16 cellular contexts compared by ENCODE assay signal in the genomic region with DNA sequence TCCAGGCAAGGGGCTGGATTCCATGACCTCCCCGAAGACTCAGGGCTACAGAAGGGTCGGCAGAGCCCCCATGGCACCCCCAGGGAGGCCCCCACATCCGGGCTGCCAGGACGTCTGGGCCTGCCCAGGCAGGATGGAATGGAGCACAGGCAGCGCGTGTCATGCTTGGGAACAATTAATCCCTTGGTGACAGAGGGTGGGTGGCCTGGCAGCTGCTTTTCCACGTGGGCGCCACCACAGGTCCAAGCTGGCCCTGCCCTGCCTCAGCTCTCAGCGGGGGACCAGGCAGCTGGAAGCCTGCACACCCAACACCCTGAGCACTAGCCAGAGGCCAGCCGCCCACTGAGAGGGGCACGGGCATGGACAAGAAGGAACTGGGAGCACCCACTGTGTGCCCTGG. TPM values are rescaled to one million over a fixed set of nuclear protein-coding genes. Genes with fewer than 3 reads are reported as not detected.
DNase-seq lines count a peak whose midpoint lies in the region; TF ChIP-seq lines count a peak whose summit lies in the region.
"Had no signal": no experiment of that assay in that cellular context is flagged by ENCODE, and none has a peak within 500 bp of the region (broad histone marks: within the 10 kb centered on the region; RNA-seq: fewer than 3 reads in every experiment).

No MANE protein-coding gene starts in this region.

- H3K36me3 ChIP-seq in right atrium auricular region (peaks cover 75% of the 10 kb centered on the region), skeletal muscle tissue (ENCODE audit: control insufficient read depth in 3 of 3, insufficient read depth in 3 of 3, low read length in 3 of 3) (peaks cover 0 to 14% (median 5%) of the 10 kb centered on the region in 3 donors)
- H3K36me3 ChIP-seq: ovary, Peyer's patch had no signal

- H3K27me3 ChIP-seq in right atrium auricular region (no peaks in the 10 kb centered on the region), skeletal muscle tissue (ENCODE audit: control insufficient read depth in 3 of 3, insufficient read depth in 3 of 3, low read length in 3 of 3) (no peaks in the 10 kb centered on the region)
- H3K27me3 ChIP-seq: ovary, Peyer's patch had no signal

- H3K4me1 ChIP-seq in right atrium auricular region (peaks cover 0 to 52% of the 10 kb centered on the region in 2 donors), skeletal muscle tissue (ENCODE audit: control insufficient read depth in 3 of 3, insufficient read depth in 3 of 3, low read length in 3 of 3) (peaks cover 28 to 40% (median 30%) of the 10 kb centered on the region in 3 donors)
- H3K4me1 ChIP-seq: Peyer's patch had no signal

- H3K9ac ChIP-seq in skeletal muscle tissue (ENCODE audit: low read depth in 1 of 3, low read length in 3 of 3): peak overlapping the region; percentile 6 to 57 (median 43)

- TF ChIP-seq EP300 in Ishikawa (IDR thresholded peaks at IDR 0.05; ENCODE audit: borderline replicate concordance): no peak; the same call in 1 of the 2 replicates

- TF ChIP-seq CTCF in right atrium auricular region (IDR thresholded peaks at IDR 0.05): no peak

- H3K4me3 ChIP-seq in right atrium auricular region: no peak overlapping the region
- H3K4me3 ChIP-seq in skeletal muscle tissue (ENCODE audit: low read length in 3 of 3): peak overlapping the region in 2 of 3 donors; percentile 32 to 49
- H3K4me3 ChIP-seq: ovary, Peyer's patch had no signal

- peak overlapping the region; percentile 46 to 68 for H3K27ac ChIP-seq in right atrium auricular region
- H3K27ac ChIP-seq in skeletal muscle tissue (ENCODE audit: low read depth, low read length): peak overlapping the region; percentile 61
- H3K27ac ChIP-seq: ovary had no signal

- DNase-seq in NCI-H524 (lab: John Stamatoyannopoulos, UW) (peak; percentile 61 to 86), right atrium auricular region (ENCODE audit: low spot score) (no peak), NCI-H774 (lab: John Stamatoyannopoulos, UW) (no peak), NCI-H748 (lab: John Stamatoyannopoulos, UW; ENCODE audit: unreplicated experiment) (no peak), GF-D8 (lab: John Stamatoyannopoulos, UW) (no peak), dermis blood vessel endothelial cell (no peak)
- DNase-seq: activated CD4-positive, CD25-positive, alpha-beta regulatory T cell; activated CD8-positive, alpha-beta memory T cell treated with anti-CD3 and anti-CD28 coated beads, Interleukin-2, amount 50 U/mL, for 4 hours; activated naive CD4-positive, alpha-beta T cell treated with anti-CD3 and anti-CD28 coated beads, Interleukin-2, amount 10 ng/mL, durations not matched to agents 7 days and 5 days; NCI-H226; ovary; Peyer's patch; stimulated activated CD4-positive, alpha-beta T cell treated with anti-CD3 and anti-CD28 coated beads, Interleukin-15, amount 100 ng/mL, for 24 hours had no signal

- TF ChIP-seq RAD21 in Ishikawa (IDR thresholded peaks at IDR 0.05; ENCODE audit: low read depth): no peak

- H3K9me3 ChIP-seq in right atrium auricular region (no peaks in the 10 kb centered on the region), skeletal muscle tissue (ENCODE audit: control insufficient read depth in 3 of 3, low read length in 3 of 3) (no peaks in the 10 kb centered on the region)
- H3K9me3 ChIP-seq: ovary, Peyer's patch had no signal

TF ChIP-seq in Ishikawa, 13 proteins besides CTCF, POLR2A, EP300 and RAD21:
- peak; percentile 38; the same call in 1 of the 2 replicates for TF ChIP-seq USF1 (IDR thresholded peaks at IDR 0.05)
- TF ChIP-seq TCF12 (IDR thresholded peaks at IDR 0.05; ENCODE audit: low read depth): peak; percentile 76; the same call in 1 of the 2 replicates
- TF ChIP-seq EGR1 (IDR thresholded peaks at IDR 0.05): peak; percentile 73
- no peak for TF ChIP-seq REST (IDR thresholded peaks at IDR 0.05; ENCODE audit: low read depth)
- no peak for TF ChIP-seq FOXM1 (IDR thresholded peaks at IDR 0.05; ENCODE audit: borderline replicate concordance, low read depth)
- no peak for TF ChIP-seq CREB1 (IDR thresholded peaks at IDR 0.05; ENCODE audit: low read depth)
- TF ChIP-seq CEBPB (IDR thresholded peaks at IDR 0.05): no peak
- TF ChIP-seq YY1 (IDR thresholded peaks at IDR 0.05; ENCODE audit: low read depth): no peak
- TF ChIP-seq TEAD4 (IDR thresholded peaks at IDR 0.05): 0 out of 2 replicates have a peak, but pooled peaks have one; percentile 6
- TF ChIP-seq ZBTB7A (IDR thresholded peaks at IDR 0.05; ENCODE audit: low read depth): no peak
- TF ChIP-seq MAX (IDR thresholded peaks at IDR 0.05): peak; percentile 65
- no peak for TF ChIP-seq TAF1 (IDR thresholded peaks at IDR 0.05; ENCODE audit: low read depth)
- peak; percentile 50 for TF ChIP-seq NFIC (IDR thresholded peaks at IDR 0.05)

RNA-seq across cellular contexts. Expression of gene ELN, which starts 11.4 kb away (rescaled TPM):
- total RNA-seq in right atrium auricular region: 100 to 1,000 TPM; 138 to 149 TPM
- total RNA-seq in skeletal muscle tissue: 107 TPM
- total RNA-seq in dermis blood vessel endothelial cell: 4.4 and 5.4 TPM in 2 replicates
- total RNA-seq: HT1080 had no signal

RNA-seq across cellular contexts. Expression of gene LIMK1, which starts 44.3 kb away (rescaled TPM):
- 10 to 100 TPM in 1 of 2 donors, 1 to 10 TPM in 1; 9.4 to 14.7 TPM for total RNA-seq in right atrium auricular region
- 4.7 TPM for total RNA-seq in skeletal muscle tissue
- 20.4 and 32.7 TPM in 2 replicates for total RNA-seq in dermis blood vessel endothelial cell

Comparison
In these comparisons a context has a peak if more than half of its experiments do, and no peak if none do; other contexts are left out.
1. DNase-seq: peak in NCI-H524 (2 of 2); none in right atrium auricular region (single experiment), NCI-H774 (single experiment), NCI-H748 (single experiment), GF-D8 (single experiment) and dermis blood vessel endothelial cell (single experiment).
2. H3K4me3 ChIP-seq: peak in skeletal muscle tissue (2 of 3); none in right atrium auricular region (0 of 2).
3. RNA of gene ELN, which starts 11.4 kb away (total RNA-seq): 138 to 149 TPM in right atrium auricular region and 107 TPM in skeletal muscle tissue (single experiment); 4.4 to 5.4 TPM in dermis blood vessel endothelial cell; every median in the first group is over 10 times any median in the second.